ENCODE assay signal across 16 cellular contexts in the genomic region with DNA sequence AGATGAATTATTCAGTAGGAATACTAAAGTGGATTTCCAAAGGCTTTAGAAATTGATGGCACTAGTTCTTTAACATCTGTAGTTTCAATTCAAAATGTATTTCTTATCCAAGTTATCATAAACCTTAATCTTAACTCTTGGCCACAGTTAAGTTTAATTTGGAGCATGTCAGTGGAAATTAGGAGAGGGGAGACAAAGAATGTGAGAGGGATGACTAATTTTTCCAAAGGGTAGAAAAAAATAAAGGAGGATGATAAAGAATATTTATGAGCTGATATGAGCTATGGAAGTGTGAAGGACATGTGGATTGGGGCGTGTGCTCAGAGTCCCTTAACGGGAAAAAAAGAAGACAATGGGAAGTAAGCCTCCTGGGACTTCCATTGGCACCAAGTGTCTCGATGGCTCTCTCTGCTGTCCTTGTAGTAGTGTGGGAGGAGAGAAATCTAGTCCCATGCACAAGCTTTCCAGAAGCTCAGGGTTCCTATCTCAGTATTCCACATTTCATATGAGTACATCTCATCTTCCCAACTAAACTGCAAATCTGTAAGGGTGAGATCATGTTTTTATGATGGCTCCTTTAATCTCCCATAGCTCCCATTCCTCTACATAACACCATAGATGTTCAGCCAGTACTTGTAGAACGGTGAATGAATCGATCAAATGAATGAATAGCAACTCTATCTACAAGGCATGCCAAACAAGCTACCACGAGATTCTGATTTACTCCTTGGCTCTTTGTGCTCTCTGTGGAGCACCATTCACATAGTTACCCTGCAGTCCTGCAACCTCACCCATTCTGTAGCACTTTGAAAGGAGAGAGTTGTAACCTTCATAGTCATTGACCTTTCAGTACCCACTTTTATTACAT. TPM values are rescaled to one million over a fixed set of nuclear protein-coding genes. Genes with fewer than 3 reads are reported as not detected.
A peak's percentile ranks its signal among the peaks of the same experiment; 100 is the strongest.
DNase-seq lines count a peak whose midpoint lies in the region; ATAC-seq and TF ChIP-seq lines count a peak whose summit lies in the region.
"Had no signal": no experiment of that assay in that cellular context is flagged by ENCODE, and none has a peak within 500 bp of the region (broad histone marks: within the 10 kb centered on the region; RNA-seq: fewer than 3 reads in every experiment).

No MANE protein-coding gene starts in this region.

- peak overlapping the region; percentile 67 for H3K27ac Mint-ChIP-seq in endothelial cell (ENCODE audit: unreplicated experiment)
- H3K27ac Mint-ChIP-seq: CD8-positive, alpha-beta T cell had no signal

- 0 out of 4 replicates have a peak, but pooled peaks cover 0 to 4% of the 10 kb centered on the region in 2 experiments for H3K79me1 ChIP-seq in IMR-90 (ENCODE audit: low read depth in 1 of 2, low read length in 2 of 2)

- no peak overlapping the region for H3K56ac ChIP-seq in IMR-90 (ENCODE audit: extremely low read depth, insufficient read depth, low read length)

- no peak for TF ChIP-seq RAD21 in IMR-90 (IDR thresholded peaks at IDR 0.05; ENCODE audit: low read length)

- no peak overlapping the region for H4K8ac ChIP-seq in IMR-90 (ENCODE audit: low read depth in 2 of 2, low read length in 2 of 2)

- H3K36me3 ChIP-seq in IMR-90 (ENCODE audit: control insufficient read depth, insufficient read depth, low read length) (no peaks in the 10 kb centered on the region), left lung (no peaks in the 10 kb centered on the region)

- H3K4ac ChIP-seq in IMR-90 (ENCODE audit: low read depth, low read length) = peak overlapping the region; percentile 68

- no peaks in the 10 kb centered on the region for H3K27me3 Mint-ChIP-seq in endothelial cell (ENCODE audit: unreplicated experiment)

- H3K4me1 ChIP-seq in IMR-90 (ENCODE audit: control insufficient read depth, insufficient read depth, low read length) (peaks cover 10% of the 10 kb centered on the region), left lung (no peaks in the 10 kb centered on the region)

- H2BK5ac ChIP-seq in IMR-90 (ENCODE audit: low read depth, low read length, poor library complexity, severe bottlenecking) = no peak overlapping the region

- H3K9me3 ChIP-seq in IMR-90 (ENCODE audit: control insufficient read depth, insufficient read depth, low read length) (no peaks in the 10 kb centered on the region), left lung (no peaks in the 10 kb centered on the region)
- H3K9me3 ChIP-seq: A549 had no signal

- no peaks in the 10 kb centered on the region for H3K9me3 Mint-ChIP-seq in endothelial cell (ENCODE audit: unreplicated experiment)
- H3K9me3 Mint-ChIP-seq: CD8-positive, alpha-beta T cell had no signal

- H3K27me3 ChIP-seq in IMR-90 (ENCODE audit: control insufficient read depth, insufficient read depth, low read length) = no peaks in the 10 kb centered on the region
- H3K27me3 ChIP-seq in left lung = no peaks in the 10 kb centered on the region

- H4K20me1 ChIP-seq in IMR-90 (ENCODE audit: insufficient read depth, low read length) = no peaks in the 10 kb centered on the region

- no peak overlapping the region; the same call in 1 of the 2 replicates for H2BK20ac ChIP-seq in IMR-90 (ENCODE audit: low read depth, low read length)

- CTCF ChIA-PET in IMR-90 (lab: Yijun Ruan, JAX) = interaction anchor here (0.8 kb wide), 1 partner anchor 23 kb away, joined by 3 read pairs; no protein-coding TSS in a partner anchor

- intact Hi-C loops in IMR-90 (cut with micrococcal nuclease) (no loop called here), left lung (cut with DNase I) (no loop called here)

- H2BK120ac ChIP-seq in IMR-90 (ENCODE audit: low read depth, low read length) = peak overlapping the region; percentile 4; the same call in 1 of the 2 replicates

- ATAC-seq in IMR-90 (ENCODE audit: low read depth) (no peak), left lung (peak; percentile 57)
- ATAC-seq: A549; CD8-positive, alpha-beta T cell had no signal

- peak overlapping the region; percentile 1 for H3K23ac ChIP-seq in IMR-90 (ENCODE audit: low read depth, low read length)

- H3K18ac ChIP-seq in IMR-90 (ENCODE audit: low read depth, low read length) = no peak overlapping the region

- peaks cover 14% of the 10 kb centered on the region for H3K9me1 ChIP-seq in IMR-90 (ENCODE audit: insufficient read depth, low read length)

- no peak overlapping the region for H3K4me2 ChIP-seq in IMR-90 (ENCODE audit: low read depth, low read length)
- H3K4me2 ChIP-seq: A549 had no signal

- H3K27ac ChIP-seq in IMR-90 (ENCODE audit: insufficient read depth, low read length) (no peak overlapping the region), left lung (no peak overlapping the region)
- H3K27ac ChIP-seq: A549 had no signal

- TF ChIP-seq CTCF in IMR-90 (conservative IDR thresholded peaks at IDR 0.05; ENCODE audit: low read depth, low read length) (no peak), endothelial cell (IDR thresholded peaks at IDR 0.05; ENCODE audit: unreplicated experiment) (no peak), left lung (IDR thresholded peaks at IDR 0.05) (no peak)

- H4K91ac ChIP-seq in IMR-90 (ENCODE audit: insufficient read depth, low read depth, low read length) = no peak overlapping the region; the same call in 1 of the 2 replicates

- H4K5ac ChIP-seq in IMR-90 (ENCODE audit: low read depth, low read length) = no peak overlapping the region

- TF ChIP-seq POLR2A in IMR-90 (IDR thresholded peaks at IDR 0.05; ENCODE audit: low read depth, low read length) = no peak

- no peak overlapping the region for H3K9ac ChIP-seq in IMR-90 (ENCODE audit: low read depth, low read length)

- H3K4me1 Mint-ChIP-seq in endothelial cell (ENCODE audit: unreplicated experiment) = peaks cover 46% of the 10 kb centered on the region
- H3K4me1 Mint-ChIP-seq: CD14-positive monocyte had no signal

- no peak overlapping the region; the same call in 2 of the 3 replicates for H2BK15ac ChIP-seq in IMR-90 (ENCODE audit: low read depth, low read length)

- BruUV-seq in IMR-90 (replicated peaks; lab: Mats Ljungman, UMichigan) = no TSS peak

- dilution Hi-C loops in IMR-90 (cut with HindIII; ENCODE audit: low sequenced_read_pairs, unreplicated experiment) = no loop called here

- DNase-seq in EH (ENCODE audit: low read depth) = peak; percentile 45
- no peak for DNase-seq in IMR-90
- DNase-seq in endothelial cell (ENCODE audit: low spot score) = no peak
- DNase-seq in left lung = no peak
- DNase-seq in DMS153 treated with DMSO at 0.1 percent for 48 hours (lab: John Stamatoyannopoulos, UW; ENCODE audit: unreplicated experiment) = no peak
- DNase-seq in inferior parietal cortex (ENCODE audit: extremely low spot score) = no peak
- DNase-seq in islet precursor cell = no peak
- DNase-seq: CD8-positive, alpha-beta T cell; COR-L47; DMS153; DND-41; HCEC 1CT had no signal

- in situ Hi-C loops in IMR-90 (cut with MboI; ENCODE audit: low sequenced_read_pairs) = no loop called here

- H3K36me3 Mint-ChIP-seq in endothelial cell (ENCODE audit: low read depth, unreplicated experiment) = peaks cover 11% of the 10 kb centered on the region
- H3K36me3 Mint-ChIP-seq: CD14-positive monocyte; CD8-positive, alpha-beta T cell had no signal

- no peak overlapping the region for H2AK9ac ChIP-seq in IMR-90 (replicated peaks; ENCODE audit: low read depth, low read length, poor library complexity)

- peak overlapping the region; percentile 48 for H3K14ac ChIP-seq in IMR-90 (replicated peaks; ENCODE audit: low read depth, low read length)

- H2AK5ac ChIP-seq in IMR-90 (ENCODE audit: low read depth, low read length) = no peak overlapping the region

- WGBS in IMR-90 (ENCODE audit: extremely low coverage in 2 of 2, insufficient read length in 1 of 2), 2 experiments = 80% methylated on average over 1 of the region's 6 CpGs; no CpG with 5 or more reads in 1 of the 2 experiments

- POLR2A ChIA-PET in IMR-90 (lab: Charles Lee; ENCODE audit: unreplicated experiment) = no interaction called here

- H3K4me3 ChIP-seq in IMR-90 (ENCODE audit: insufficient read depth, low read depth, low read length) = no peak overlapping the region
- no peak overlapping the region for H3K4me3 ChIP-seq in left lung
- H3K4me3 ChIP-seq: A549 had no signal

- no peak overlapping the region for H2AFZ ChIP-seq in IMR-90 (replicated peaks; ENCODE audit: low read length, poor library complexity)

- H3K4me3 Mint-ChIP-seq in endothelial cell (ENCODE audit: unreplicated experiment) = no peak overlapping the region
- H3K4me3 Mint-ChIP-seq: CD14-positive monocyte; CD8-positive, alpha-beta T cell had no signal

TF ChIP-seq in IMR-90, 13 proteins besides CTCF, POLR2A, EP300 and RAD21:
- TF ChIP-seq NFE2L2 (IDR thresholded peaks at IDR 0.05; ENCODE audit: low read depth, low read length) (no peak), CEBPB (IDR thresholded peaks at IDR 0.05; ENCODE audit: low read depth, low read length) (no peak), SMC3 (IDR thresholded peaks at IDR 0.05; ENCODE audit: low read depth, low read length) (no peak), MXI1 (IDR thresholded peaks at IDR 0.05; ENCODE audit: borderline replicate concordance, low read depth, low read length) (no peak), BHLHE40 (IDR thresholded peaks at IDR 0.05; ENCODE audit: low read depth, low read length) (no peak), USF2 (IDR thresholded peaks at IDR 0.05; ENCODE audit: low read depth, low read length) (no peak), RCOR1 (IDR thresholded peaks at IDR 0.05; ENCODE audit: insufficient replicate concordance, low read length) (no peak)
- TF ChIP-seq, protein P1, sequence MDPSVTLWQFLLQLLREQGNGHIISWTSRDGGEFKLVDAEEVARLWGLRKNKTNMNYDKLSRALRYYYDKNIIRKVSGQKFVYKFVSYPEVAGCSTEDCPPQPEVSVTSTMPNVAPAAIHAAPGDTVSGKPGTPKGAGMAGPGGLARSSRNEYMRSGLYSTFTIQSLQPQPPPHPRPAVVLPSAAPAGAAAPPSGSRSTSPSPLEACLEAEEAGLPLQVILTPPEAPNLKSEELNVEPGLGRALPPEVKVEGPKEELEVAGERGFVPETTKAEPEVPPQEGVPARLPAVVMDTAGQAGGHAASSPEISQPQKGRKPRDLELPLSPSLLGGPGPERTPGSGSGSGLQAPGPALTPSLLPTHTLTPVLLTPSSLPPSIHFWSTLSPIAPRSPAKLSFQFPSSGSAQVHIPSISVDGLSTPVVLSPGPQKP (IDR thresholded peaks at IDR 0.05; ENCODE audit: borderline replicate concordance, low read depth, low read length) = no peak

RNA-seq across cellular contexts. Expression of gene BCL2L14, which starts 27.3 kb away (rescaled TPM):
- total RNA-seq in IMR-90 (2012; rRNA removed) = not detected in 2 replicates
- not detected in 2 replicates for polyA plus RNA-seq in IMR-90 (2012; rRNA removed)
- polyA plus RNA-seq in IMR-90 (2012; cell fraction: cytosol; rRNA removed) = not detected in 2 replicates
- not detected in 2 replicates for polyA plus RNA-seq in IMR-90 (2012; cell fraction: nucleus; rRNA removed; ENCODE audit: low replicate concordance)
- 0.64 TPM for total RNA-seq in endothelial cell (ENCODE audit: unreplicated experiment)
- total RNA-seq in left lung = 1 to 10 TPM in 1 of 2 donors, under 1 TPM in 1; 0.65 to 1.7 TPM
- total RNA-seq: H4 had no signal
- polyA plus RNA-seq: BJ, CD14-positive monocyte had no signal
